20 cellular contexts compared by ENCODE assay signal in genomic region chr1:68376441-68376840, GRCh38.
"Had no signal": no experiment of that assay in that cellular context is flagged by ENCODE, and none has a peak within 500 bp of the region (broad histone marks: within the 10 kb centered on the region; RNA-seq: fewer than 3 reads in every experiment).

No MANE protein-coding gene starts in this region.

- H3K4me1 ChIP-seq: colonic mucosa, left lung, parathyroid adenoma, right lobe of liver, thyroid gland had no signal

- H3K9ac ChIP-seq: parathyroid adenoma had no signal

- H3K27me3 ChIP-seq: colonic mucosa, esophagus muscularis mucosa, left lung, neutrophil, right lobe of liver, thyroid gland had no signal

- H3K9me3 ChIP-seq: colonic mucosa, esophagus muscularis mucosa, left lung, mucosa of descending colon, neutrophil, right lobe of liver, thyroid gland had no signal

- H3K27ac ChIP-seq: colonic mucosa, epithelial cell of prostate, esophagus muscularis mucosa, left lung, neutrophil, parathyroid adenoma, right lobe of liver, thyroid gland had no signal

- H3K4me3 ChIP-seq: colonic mucosa, esophagus muscularis mucosa, left lung, mucosa of descending colon, right lobe of liver, thyroid gland had no signal

- ATAC-seq: left lung; mucosa of descending colon; natural killer cell treated with Interleukin-12 subunit alpha and Interleukin-12 subunit beta and Interleukin-15 and Interleukin-18, amount 100 ng/mL, for 72 hours; right lobe of liver; stimulated activated naive CD8-positive, alpha-beta T cell treated with anti-CD3 and anti-CD28 coated beads, Interleukin-15, amount 100 ng/mL, for 72 hours had no signal

- H3K36me3 ChIP-seq: colonic mucosa, esophagus muscularis mucosa, left lung, neutrophil, right lobe of liver, thyroid gland had no signal

- DNase-seq: colonic mucosa; effector CD8-positive, alpha-beta T cell; endodermal cell; left lung; mesenchymal stem cell; mucosa of descending colon; naive B cell; right lobe of liver; small intestine; stimulated activated CD4-positive, alpha-beta T cell treated with anti-CD3 and anti-CD28 coated beads, Interleukin-15, amount 100 ng/mL, for 24 hours; stimulated activated CD4-positive, alpha-beta T cell treated with anti-CD3 and anti-CD28 coated beads, Interleukin-4, amount 100 ng/mL, for 1 hour; stimulated activated CD8-positive, alpha-beta memory T cell treated with anti-CD3 and anti-CD28 coated beads, Interleukin-4, amount 100 ng/mL, for 48 hours; stimulated activated naive CD4-positive, alpha-beta T cell; stimulated activated naive CD8-positive, alpha-beta T cell treated with anti-CD3 and anti-CD28 coated beads, Interleukin-15, amount 100 ng/mL, for 72 hours; thyroid gland had no signal
